ENCODE assay signal across 13 cellular contexts in the genomic region with DNA sequence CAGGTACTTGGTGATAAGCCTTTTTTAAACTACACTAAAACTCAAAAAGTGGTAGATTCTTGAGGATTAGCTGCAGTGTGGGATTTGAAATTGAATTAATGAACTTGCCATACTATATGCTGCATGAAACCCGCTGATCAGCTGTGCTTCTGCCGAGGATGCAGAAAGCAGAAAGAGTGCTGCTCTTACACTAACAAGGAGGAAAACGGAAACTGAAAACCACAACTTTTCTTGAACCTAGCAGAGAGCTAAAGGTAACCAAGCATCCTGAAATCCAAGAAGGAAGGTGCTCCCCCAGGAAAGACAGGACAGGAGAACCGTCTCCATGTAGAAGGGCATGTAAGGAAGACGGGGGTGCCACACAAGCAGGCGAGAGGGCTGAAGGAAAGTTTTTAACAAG. TPM values are rescaled to one million over a fixed set of nuclear protein-coding genes. Genes with fewer than 3 reads are reported as not detected.
DNase-seq lines count a peak whose midpoint lies in the region; ATAC-seq and TF ChIP-seq lines count a peak whose summit lies in the region.
"Had no signal": no experiment of that assay in that cellular context is flagged by ENCODE, and none has a peak within 500 bp of the region (broad histone marks: within the 10 kb centered on the region; RNA-seq: fewer than 3 reads in every experiment).

No MANE protein-coding gene starts in this region.

- no peak overlapping the region for H3K4me3 ChIP-seq in PC-9
- no peak overlapping the region for H3K4me3 ChIP-seq in endodermal cell (ENCODE audit: low read length)
- H3K4me3 ChIP-seq: SK-N-MC had no signal

- TF ChIP-seq CTCF in natural killer cell (IDR thresholded peaks at IDR 0.05) (no peak), PC-9 (conservative IDR thresholded peaks at IDR 0.05) (no peak), endodermal cell (conservative IDR thresholded peaks at IDR 0.05) (no peak), GM10248 (IDR thresholded peaks at IDR 0.05; ENCODE audit: control extremely low read depth, extremely low read depth, low read depth, missing control alignments) (no peak)

- no peak for DNase-seq in natural killer cell
- no peak for DNase-seq in natural killer cell treated with Interleukin-12 subunit alpha and Interleukin-12 subunit beta and Interleukin-15 and Interleukin-18, amount 100 ng/mL, for 72 hours (ENCODE audit: low spot score)
- no peak for DNase-seq in PC-9
- no peak for DNase-seq in endodermal cell
- no peak for DNase-seq in stimulated activated effector memory CD8-positive, alpha-beta T cell treated with anti-CD3 and anti-CD28 coated beads, Interleukin-12 subunit alpha, Interleukin-12 subunit beta, amount 100 ng/mL, for 72 hours (ENCODE audit: low spot score in 2 of 2)
- DNase-seq in HUDEP-2 (lab: John Stamatoyannopoulos, UW; ENCODE audit: unreplicated experiment in 76 of 76), result no peak
- DNase-seq in GM10248 (ENCODE audit: extremely low spot score), result no peak
- DNase-seq: activated naive CD4-positive, alpha-beta T cell treated with anti-CD3 and anti-CD28 coated beads, Interleukin-2, amount 10 ng/mL, durations not matched to agents 7 days and 5 days; cerebellar nuclear complex; DMS 273 treated with DMSO at 0.1 percent for 48 hours; NCI-H1105 had no signal

- no peaks in the 10 kb centered on the region for H3K9me2 ChIP-seq in PC-9 (ENCODE audit: insufficient read depth)

- intact Hi-C loops in natural killer cell (cut with micrococcal nuclease), result no loop called here
- intact Hi-C loops in PC-9 (cut with micrococcal nuclease; ENCODE audit: unreplicated experiment), result no loop called here

- peaks cover 3% of the 10 kb centered on the region; the same call in 1 of the 2 replicates for H3K79me2 ChIP-seq in PC-9 (ENCODE audit: low read depth)

- WGBS in endodermal cell (ENCODE audit: insufficient coverage in 1 of 2, insufficient read length in 1 of 2), 2 experiments, result 92 to 95% methylated on average over 5 to 6 of the region's 6 CpGs

- no peaks in the 10 kb centered on the region for H4K20me1 ChIP-seq in PC-9 (ENCODE audit: insufficient read depth)

- H3K27me3 Mint-ChIP-seq in natural killer cell (ENCODE audit: low read depth in 2 of 2) (no peaks in the 10 kb centered on the region), endodermal cell (ENCODE audit: insufficient read depth) (no peaks in the 10 kb centered on the region)
- no peaks in the 10 kb centered on the region for H3K27me3 Mint-ChIP-seq in natural killer cell treated with Interleukin-12 subunit alpha and Interleukin-12 subunit beta and Interleukin-15 and Interleukin-18, amount 100 ng/mL, for 72 hours
- H3K27me3 Mint-ChIP-seq: activated naive CD4-positive, alpha-beta T cell treated with anti-CD3 and anti-CD28 coated beads, Interleukin-2, amount 10 ng/mL, durations not matched to agents 7 days and 5 days had no signal

- H3K27me3 ChIP-seq in PC-9 (ENCODE audit: insufficient read depth, low read depth) (no peaks in the 10 kb centered on the region), endodermal cell (ENCODE audit: control insufficient read depth, insufficient read depth, low read length, poor library complexity, severe bottlenecking) (no peaks in the 10 kb centered on the region)

- H3K4me3 Mint-ChIP-seq in natural killer cell, result no peak overlapping the region
- no peak overlapping the region for H3K4me3 Mint-ChIP-seq in natural killer cell treated with Interleukin-12 subunit alpha and Interleukin-12 subunit beta and Interleukin-15 and Interleukin-18, amount 100 ng/mL, for 72 hours
- H3K4me3 Mint-ChIP-seq in endodermal cell, result no peak overlapping the region
- no peak overlapping the region for H3K4me3 Mint-ChIP-seq in stimulated activated effector memory CD8-positive, alpha-beta T cell treated with anti-CD3 and anti-CD28 coated beads, Interleukin-12 subunit alpha, Interleukin-12 subunit beta, amount 100 ng/mL, for 72 hours
- H3K4me3 Mint-ChIP-seq: activated naive CD4-positive, alpha-beta T cell treated with anti-CD3 and anti-CD28 coated beads, Interleukin-2, amount 10 ng/mL, durations not matched to agents 7 days and 5 days had no signal

- H3K4me1 Mint-ChIP-seq in natural killer cell (peaks cover 19 to 20% of the 10 kb centered on the region in 2 donors), endodermal cell (peaks cover 18% of the 10 kb centered on the region)
- H3K4me1 Mint-ChIP-seq in natural killer cell treated with Interleukin-12 subunit alpha and Interleukin-12 subunit beta and Interleukin-15 and Interleukin-18, amount 100 ng/mL, for 72 hours (ENCODE audit: low read depth in 2 of 2), result peaks cover 12 to 21% of the 10 kb centered on the region in 2 donors
- peaks cover 23% of the 10 kb centered on the region for H3K4me1 Mint-ChIP-seq in stimulated activated effector memory CD8-positive, alpha-beta T cell treated with anti-CD3 and anti-CD28 coated beads, Interleukin-12 subunit alpha, Interleukin-12 subunit beta, amount 100 ng/mL, for 72 hours

- TSS peak; percentile 10 for BruUV-seq in PC-9 (replicated peaks; lab: Mats Ljungman, UMichigan)

- no peak overlapping the region for H2AFZ ChIP-seq in PC-9

- no peak overlapping the region for H3K4me2 ChIP-seq in PC-9

- H3K9me3 Mint-ChIP-seq in natural killer cell, result no peaks in the 10 kb centered on the region
- H3K9me3 Mint-ChIP-seq in natural killer cell treated with Interleukin-12 subunit alpha and Interleukin-12 subunit beta and Interleukin-15 and Interleukin-18, amount 100 ng/mL, for 72 hours, result no peaks in the 10 kb centered on the region
- H3K9me3 Mint-ChIP-seq in endodermal cell, result no peaks in the 10 kb centered on the region
- H3K9me3 Mint-ChIP-seq in stimulated activated effector memory CD8-positive, alpha-beta T cell treated with anti-CD3 and anti-CD28 coated beads, Interleukin-12 subunit alpha, Interleukin-12 subunit beta, amount 100 ng/mL, for 72 hours, result no peaks in the 10 kb centered on the region
- H3K9me3 Mint-ChIP-seq: activated naive CD4-positive, alpha-beta T cell treated with anti-CD3 and anti-CD28 coated beads, Interleukin-2, amount 10 ng/mL, durations not matched to agents 7 days and 5 days had no signal

- H3K9ac ChIP-seq in endodermal cell (ENCODE audit: extremely low read depth, low read length, poor library complexity, severe bottlenecking), result peak overlapping the region; percentile 36

- POLR2A ChIA-PET in PC-9 (lab: Charles Lee; ENCODE audit: unreplicated experiment) (no interaction called here), GM10248 (lab: Yijun Ruan, JAX) (no interaction called here)

- ATAC-seq in natural killer cell, result no peak
- no peak for ATAC-seq in natural killer cell treated with Interleukin-12 subunit alpha and Interleukin-12 subunit beta and Interleukin-15 and Interleukin-18, amount 100 ng/mL, for 72 hours
- no peak for ATAC-seq in stimulated activated effector memory CD8-positive, alpha-beta T cell treated with anti-CD3 and anti-CD28 coated beads, Interleukin-12 subunit alpha, Interleukin-12 subunit beta, amount 100 ng/mL, for 72 hours
- ATAC-seq in HG02642 (IDR thresholded peaks at IDR 0.05; ENCODE audit: poor library complexity, unreplicated experiment), result no peak

- peaks cover 17% of the 10 kb centered on the region; the same call in 1 of the 2 replicates for H3K36me3 ChIP-seq in PC-9 (ENCODE audit: low read depth)
- peaks cover 25% of the 10 kb centered on the region for H3K36me3 ChIP-seq in endodermal cell (ENCODE audit: control insufficient read depth, insufficient read depth, low read length)

- H3K9me3 ChIP-seq in PC-9 (ENCODE audit: insufficient read depth, low read depth), result no peaks in the 10 kb centered on the region
- no peaks in the 10 kb centered on the region for H3K9me3 ChIP-seq in endodermal cell (ENCODE audit: control insufficient read depth, low read length)

- H3F3A ChIP-seq in PC-9 (ENCODE audit: insufficient read depth, low read depth), result no peaks in the 10 kb centered on the region

- H3K27ac ChIP-seq in PC-9, result no peak overlapping the region
- H3K27ac ChIP-seq in endodermal cell (ENCODE audit: low read depth, low read length), result no peak overlapping the region
- H3K27ac ChIP-seq: SK-N-MC had no signal

- CTCF ChIA-PET in PC-9 (lab: Charles Lee), result interaction anchor here (0.5 kb wide), 1 partner anchor 33 kb away, joined by 8 read pairs; no protein-coding TSS in a partner anchor
- CTCF ChIA-PET in GM10248 (lab: Yijun Ruan, JAX), result interaction anchor here (1.7 to 2.0 kb wide), 2 partner anchors 9 to 18 kb away, joined by 4 read pairs; no protein-coding TSS in a partner anchor

- no peaks in the 10 kb centered on the region for H3K36me3 Mint-ChIP-seq in natural killer cell
- H3K36me3 Mint-ChIP-seq in natural killer cell treated with Interleukin-12 subunit alpha and Interleukin-12 subunit beta and Interleukin-15 and Interleukin-18, amount 100 ng/mL, for 72 hours, result peaks cover 17% of the 10 kb centered on the region
- H3K36me3 Mint-ChIP-seq in endodermal cell (ENCODE audit: low read depth), result peaks cover 42% of the 10 kb centered on the region
- H3K36me3 Mint-ChIP-seq in stimulated activated effector memory CD8-positive, alpha-beta T cell treated with anti-CD3 and anti-CD28 coated beads, Interleukin-12 subunit alpha, Interleukin-12 subunit beta, amount 100 ng/mL, for 72 hours, result peaks cover 41% of the 10 kb centered on the region

- H3K27ac Mint-ChIP-seq in natural killer cell (peak overlapping the region; percentile 13 to 29), endodermal cell (peak overlapping the region; percentile 87)
- no peak overlapping the region for H3K27ac Mint-ChIP-seq in natural killer cell treated with Interleukin-12 subunit alpha and Interleukin-12 subunit beta and Interleukin-15 and Interleukin-18, amount 100 ng/mL, for 72 hours
- H3K27ac Mint-ChIP-seq in stimulated activated effector memory CD8-positive, alpha-beta T cell treated with anti-CD3 and anti-CD28 coated beads, Interleukin-12 subunit alpha, Interleukin-12 subunit beta, amount 100 ng/mL, for 72 hours, result peak overlapping the region; percentile 13
- H3K27ac Mint-ChIP-seq: activated naive CD4-positive, alpha-beta T cell treated with anti-CD3 and anti-CD28 coated beads, Interleukin-2, amount 10 ng/mL, durations not matched to agents 7 days and 5 days had no signal

- H3K4me1 ChIP-seq in PC-9 (replicated peaks; ENCODE audit: insufficient read depth) (no peaks in the 10 kb centered on the region; the same call in 1 of the 2 replicates), endodermal cell (ENCODE audit: control insufficient read depth, insufficient read depth, low read length) (peaks cover 9% of the 10 kb centered on the region)

RNA-seq across cellular contexts. Expression of gene VPS53, which starts 32.5 kb away (rescaled TPM):
- total RNA-seq in natural killer cell, result 100 to 1,000 TPM in 1 of 3 donors, 10 to 100 TPM in 2; 82.8 to 102 (median 89.1) TPM
- total RNA-seq in natural killer cell treated with Interleukin-12 subunit alpha and Interleukin-12 subunit beta and Interleukin-15 and Interleukin-18, amount 100 ng/mL, for 72 hours, result 100 to 1,000 TPM in 1 of 2 donors, 10 to 100 TPM in 1; 76.7 to 102 TPM
- 71.5 and 77.6 TPM in 2 replicates for total RNA-seq in PC-9 (2021)
- 10 to 100 TPM; 59.8 to 63.2 TPM for total RNA-seq in endodermal cell
- polyA plus RNA-seq in endodermal cell (2013, experiment 1 of 2), result 38.0 TPM
- 39.8 TPM for polyA plus RNA-seq in endodermal cell (2013, experiment 2 of 2)

RNA-seq across cellular contexts. Expression of gene TLCD3A, which starts 50.2 kb away (rescaled TPM):
- total RNA-seq in natural killer cell (1 to 10 TPM in 2 of 3 donors, under 1 TPM in 1; 0.75 to 3.1 (median 1.8) TPM), PC-9 (2021) (13.4 and 29.4 TPM in 2 replicates), endodermal cell (10 to 100 TPM; 16.6 to 28.8 TPM)
- 10 to 100 TPM; 15.5 to 17.8 TPM for total RNA-seq in natural killer cell treated with Interleukin-12 subunit alpha and Interleukin-12 subunit beta and Interleukin-15 and Interleukin-18, amount 100 ng/mL, for 72 hours
- 17.4 TPM for polyA plus RNA-seq in endodermal cell (2013, experiment 1 of 2)
- polyA plus RNA-seq in endodermal cell (2013, experiment 2 of 2), result 21.0 TPM

Comparison
In these comparisons a context has a peak if more than half of its experiments do, and no peak if none do; other contexts are left out.
1. H3K27ac Mint-ChIP-seq: peak in natural killer cell (2 of 2), endodermal cell (single experiment) and stimulated activated effector memory CD8-positive, alpha-beta T cell treated with anti-CD3 and anti-CD28 coated beads, Interleukin-12 subunit alpha, Interleukin-12 subunit beta, amount 100 ng/mL, for 72 hours (single experiment); none in natural killer cell treated with Interleukin-12 subunit alpha and Interleukin-12 subunit beta and Interleukin-15 and Interleukin-18, amount 100 ng/mL, for 72 hours (0 of 2).